In genomic region chr2:62928015-62928414, GRCh38 we compare ENCODE assay signal across 24 cellular contexts.
DNase-seq lines count a peak whose midpoint lies in the region; ATAC-seq, FAIRE-seq and TF ChIP-seq lines count a peak whose summit lies in the region.
"Had no signal": no experiment of that assay in that cellular context is flagged by ENCODE, and none has a peak within 500 bp of the region (broad histone marks: within the 10 kb centered on the region; RNA-seq: fewer than 3 reads in every experiment).

No MANE protein-coding gene starts in this region.

- FAIRE-seq in endometrium (lab: Jason Lieb, UNC): peak; percentile 91
- FAIRE-seq: H54, HTR-8/SVneo had no signal

- H3K36me3 ChIP-seq in ovary: no peaks in the 10 kb centered on the region

- ATAC-seq in GM18907 (IDR thresholded peaks at IDR 0.05; ENCODE audit: unreplicated experiment) (peak; percentile 48), HG02798 (IDR thresholded peaks at IDR 0.05; ENCODE audit: poor library complexity, unreplicated experiment) (peak; percentile 52), HG02759 (IDR thresholded peaks at IDR 0.05; ENCODE audit: unreplicated experiment) (no peak), HG03159 (IDR thresholded peaks at IDR 0.05; ENCODE audit: unreplicated experiment) (no peak)
- ATAC-seq: CD8-positive, alpha-beta T cell; Panc1 had no signal

- TF ChIP-seq POLR2A in ovary (IDR thresholded peaks at IDR 0.05): no peak

- POLR2A ChIA-PET in HEK293T (lab: Yijun Ruan, JAX): no interaction called here

- no peak for TF ChIP-seq CTCF in ovary (IDR thresholded peaks at IDR 0.05)

- no peak for TF ChIP-seq EP300 in ovary (IDR thresholded peaks at IDR 0.05)

- DNase-seq in GF-D8 (lab: John Stamatoyannopoulos, UW): peak; percentile 15
- DNase-seq in ovary: no peak
- no peak for DNase-seq in HEK293T (ENCODE audit: extremely low spot score)
- DNase-seq: AML-193; C1 segment of cervical spinal cord; CD8-positive, alpha-beta T cell; IMR-90; MV-4-11; NCI-H1105 treated with DMSO at 0.1 percent for 48 hours; NCI-H2029 treated with DMSO at 0.1 percent for 48 hours; NCI-H345; NCI-H524; NCI-H774; NK-92 treated with Interleukin-12 subunit alpha and Interleukin-12 subunit beta, amount 100 ng/mL, for 24 hours; SIG-M5; SK-N-SH had no signal

- 92 to 94% (median 94%) methylated on average over 2 of the region's 2 CpGs for WGBS in ovary, 3 donors

- CTCF ChIA-PET in HEK293T (lab: Yijun Ruan, JAX): no interaction called here

- no peaks in the 10 kb centered on the region for H3K9me3 ChIP-seq in ovary

- intact Hi-C loops in ovary (cut with DNase I): no loop called here

- H3K27ac ChIP-seq in ovary: no peak overlapping the region

- no peaks in the 10 kb centered on the region for H3K4me1 ChIP-seq in ovary (ENCODE audit: insufficient read depth)

- H3K4me3 ChIP-seq in ovary: no peak overlapping the region

- no peaks in the 10 kb centered on the region for H3K27me3 ChIP-seq in ovary

TF ChIP-seq in HEK293T, 16 proteins besides CTCF, POLR2A, EP300 and RAD21:
- no peak for TF ChIP-seq TARDBP (IDR thresholded peaks at IDR 0.05)
- no peak for TF ChIP-seq NFRKB (IDR thresholded peaks at IDR 0.05)
- no peak for TF ChIP-seq L3MBTL2 (conservative IDR thresholded peaks at IDR 0.05)
- no peak for TF ChIP-seq FOXK2 (IDR thresholded peaks at IDR 0.05)
- TF ChIP-seq CTBP1 (IDR thresholded peaks at IDR 0.05; ENCODE audit: borderline replicate concordance): no peak
- no peak for TF ChIP-seq SP1 (IDR thresholded peaks at IDR 0.05)
- TF ChIP-seq ARNT (IDR thresholded peaks at IDR 0.05): no peak
- TF ChIP-seq ZNF384 (IDR thresholded peaks at IDR 0.05): no peak
- TF ChIP-seq FOXM1 (IDR thresholded peaks at IDR 0.05; ENCODE audit: borderline replicate concordance): no peak
- no peak for TF ChIP-seq PKNOX1 (IDR thresholded peaks at IDR 0.05)
- TF ChIP-seq ELF4 (IDR thresholded peaks at IDR 0.05): no peak
- no peak for TF ChIP-seq BHLHE40 (IDR thresholded peaks at IDR 0.05; ENCODE audit: borderline replicate concordance)
- no peak for TF ChIP-seq HDGF (IDR thresholded peaks at IDR 0.05; ENCODE audit: borderline replicate concordance)
- no peak for TF ChIP-seq FOXA1 (IDR thresholded peaks at IDR 0.05)

Comparison
In these comparisons a context has a peak if more than half of its experiments do, and no peak if none do; other contexts are left out.
1. ATAC-seq: peak in GM18907 (single experiment) and HG02798 (single experiment); none in HG02759 (single experiment) and HG03159 (single experiment).